ENCODE assay signal across 6 cellular contexts in genomic region chr9:113454914-113455761, GRCh38. TPM values are rescaled to one million over a fixed set of nuclear protein-coding genes. Genes with fewer than 3 reads are reported as not detected.
DNase-seq lines count a peak whose midpoint lies in the region; ATAC-seq, FAIRE-seq and TF ChIP-seq lines count a peak whose summit lies in the region.

No MANE protein-coding gene starts in this region.

- 11% methylated on average over 5 of the region's 5 CpGs for WGBS in right cardiac atrium

- no peak overlapping the region for H3K9ac ChIP-seq in OCI-LY3 (ENCODE audit: low read length)

- H3K27ac ChIP-seq in OCI-LY3 (ENCODE audit: low read length) (no peak overlapping the region), right cardiac atrium (ENCODE audit: low read length) (peak overlapping the region; percentile 99)

- peak; percentile 96 to 98 for ATAC-seq in right cardiac atrium

- no peak for FAIRE-seq in urothelium cell line (lab: Jason Lieb, UNC)
- no peak for FAIRE-seq in D721Med (lab: Jason Lieb, UNC)

- DNase-seq in CMK (ENCODE audit: low read depth) (peak; percentile 24), right cardiac atrium (peak; percentile 75 to 88 (median 85)), urothelium cell line (ENCODE audit: low spot score) (peak; percentile 40), D721Med (ENCODE audit: insufficient read length, low spot score) (no peak), NCI-H774 (lab: John Stamatoyannopoulos, UW) (no peak)

- TF ChIP-seq CTCF in OCI-LY3 (IDR thresholded peaks at IDR 0.05; ENCODE audit: low read depth, low read length) (no peak), D721Med (IDR thresholded peaks at IDR 0.05; ENCODE audit: insufficient read depth, missing control alignments) (no peak)

- H3K4me3 ChIP-seq in OCI-LY3 (ENCODE audit: low read length) (no peak overlapping the region), right cardiac atrium (ENCODE audit: low read length) (no peak overlapping the region)

- H3K27me3 ChIP-seq in OCI-LY3 (ENCODE audit: low read depth, low read length) (no peaks in the 10 kb centered on the region), right cardiac atrium (ENCODE audit: control insufficient read depth, insufficient read depth) (no peaks in the 10 kb centered on the region)

- H4K20me1 ChIP-seq in OCI-LY3 (ENCODE audit: insufficient read depth, low read length): no peaks in the 10 kb centered on the region

- H3K4me1 ChIP-seq in OCI-LY3 (ENCODE audit: low read length) (peaks cover 13% of the 10 kb centered on the region), right cardiac atrium (ENCODE audit: control insufficient read depth, insufficient read depth, low read length) (peaks cover 8% of the 10 kb centered on the region)

- H3K4me2 ChIP-seq in OCI-LY3 (ENCODE audit: low read length): no peak overlapping the region

- H2AFZ ChIP-seq in OCI-LY3 (ENCODE audit: low read depth, low read length): peak overlapping the region; percentile 64; the same call in 1 of the 2 replicates

- H3K36me3 ChIP-seq in OCI-LY3 (replicated peaks; ENCODE audit: low read depth, low read length): no peaks in the 10 kb centered on the region

- H3K9me3 ChIP-seq in OCI-LY3 (ENCODE audit: insufficient read depth, low read length) (no peaks in the 10 kb centered on the region), right cardiac atrium (ENCODE audit: control insufficient read depth, low read length) (no peaks in the 10 kb centered on the region)

- H3K79me2 ChIP-seq in OCI-LY3 (ENCODE audit: low read length): no peaks in the 10 kb centered on the region

- intact Hi-C loops in right cardiac atrium (cut with DNase I): loop anchor here in 3 of 4 donors (10.0 kb wide), 1 partner anchor 50 kb away; no protein-coding TSS in a partner anchor

RNA-seq across cellular contexts. Expression of gene RGS3, which starts 8.4 kb away (rescaled TPM):
- total RNA-seq in right cardiac atrium: 100 to 1,000 TPM; 139 to 184 (median 166) TPM
- polyA plus RNA-seq in right cardiac atrium: 107 TPM

RNA-seq across cellular contexts. Expression of gene C9orf43, which starts 44.6 kb away (rescaled TPM):
- under 1 TPM; 0.20 to 0.47 (median 0.20) TPM for total RNA-seq in right cardiac atrium
- 0.23 TPM for polyA plus RNA-seq in right cardiac atrium

RNA-seq across cellular contexts. Expression of gene POLE3, which starts 44.7 kb away (rescaled TPM):
- total RNA-seq in right cardiac atrium: 10 to 100 TPM; 19.7 to 22.4 (median 20.5) TPM
- polyA plus RNA-seq in right cardiac atrium: 18.0 TPM

RNA-seq across cellular contexts. Expression of gene ALAD, which starts 54.1 kb away (rescaled TPM):
- total RNA-seq in right cardiac atrium: 10 to 100 TPM; 29.9 to 43.6 (median 42.1) TPM
- 39.5 TPM for polyA plus RNA-seq in right cardiac atrium

Comparison
In these comparisons a context has a peak if more than half of its experiments do, and no peak if none do; other contexts are left out.
1. DNase-seq: peak in CMK (single experiment), right cardiac atrium (3 of 3) and urothelium cell line (single experiment); none in D721Med (single experiment) and NCI-H774 (single experiment).